In genomic region chr18:32469691-32470131, GRCh38 we compare ENCODE assay signal across 8 cellular contexts. TPM values are rescaled to one million over a fixed set of nuclear protein-coding genes. Genes with fewer than 3 reads are reported as not detected.
DNase-seq lines count a peak whose midpoint lies in the region; ATAC-seq, FAIRE-seq and TF ChIP-seq lines count a peak whose summit lies in the region.

No MANE protein-coding gene starts in this region.

- H3K36me3 ChIP-seq in HAP-1 (replicated peaks): no peaks in the 10 kb centered on the region
- no peaks in the 10 kb centered on the region for H3K36me3 ChIP-seq in stomach

- WGBS in A549 (ENCODE audit: missing lambda C conversion rate): 5% methylated on average over 6 of the region's 6 CpGs
- 1 to 3% (median 2%) methylated on average over 6 of the region's 6 CpGs for WGBS in stomach, 5 donors

- H3K4me1 ChIP-seq in A549: peaks cover 15% of the 10 kb centered on the region; the same call in 1 of the 3 replicates
- peaks cover 7% of the 10 kb centered on the region for H3K4me1 ChIP-seq in HAP-1
- H3K4me1 ChIP-seq in stomach: peaks cover 8 to 52% (median 31%) of the 10 kb centered on the region in 4 donors

- DNase-seq in A549 (ENCODE audit: low read depth in 1 of 2, low spot score in 1 of 2) (peak in 1 of 2 experiments; percentile 3), HAP-1 (ENCODE audit: low spot score in 2 of 2) (peak; percentile 4 to 14), immature natural killer cell (no peak), stomach (no peak), NCI-H2029 (lab: John Stamatoyannopoulos, UW) (no peak), dermis blood vessel endothelial cell (no peak)
- DNase-seq in activated naive CD8-positive, alpha-beta T cell treated with anti-CD3 and anti-CD28 coated beads, Interleukin-2, amount 10 ng/mL, durations not matched to agents 7 days and 5 days: no peak
- DNase-seq in activated CD8-positive, alpha-beta memory T cell treated with anti-CD3 and anti-CD28 coated beads, Interleukin-2, amount 50 U/mL, for 4 hours: no peak

- no peak for TF ChIP-seq EP300 in A549 (IDR thresholded peaks at IDR 0.05)
- TF ChIP-seq EP300 in stomach (IDR thresholded peaks at IDR 0.05): no peak

- ATAC-seq in A549: no peak
- ATAC-seq in activated naive CD8-positive, alpha-beta T cell treated with anti-CD3 and anti-CD28 coated beads, Interleukin-2, amount 10 ng/mL, durations not matched to agents 7 days and 5 days (ENCODE audit: low read depth): no peak

- H3K9me3 ChIP-seq in A549: no peaks in the 10 kb centered on the region
- no peaks in the 10 kb centered on the region for H3K9me3 ChIP-seq in HAP-1
- H3K9me3 ChIP-seq in stomach: no peaks in the 10 kb centered on the region

- in situ Hi-C loops in HAP-1 (cut with MboI; ENCODE audit: low sequenced_read_pairs): loop anchor here (10.0 kb wide), 1 partner anchor 185 kb away; no protein-coding TSS in a partner anchor

- H3K27me3 ChIP-seq in HAP-1 (ENCODE audit: low read depth) (no peaks in the 10 kb centered on the region), stomach (no peaks in the 10 kb centered on the region)

- no peak overlapping the region for H3K27ac Mint-ChIP-seq in activated naive CD8-positive, alpha-beta T cell treated with anti-CD3 and anti-CD28 coated beads, Interleukin-2, amount 10 ng/mL, durations not matched to agents 7 days and 5 days
- H3K27ac Mint-ChIP-seq in immature natural killer cell: peak overlapping the region in 2 of 6 donors; percentile 2 to 81

- TF ChIP-seq CTCF in A549 (IDR thresholded peaks at IDR 0.05): no peak
- TF ChIP-seq CTCF in stomach (IDR thresholded peaks at IDR 0.05): no peak

- CTCF ChIA-PET in A549 (lab: Yijun Ruan, JAX): interaction anchor here (0.9 to 8.4 kb wide), 11 partner anchors 9 to 312 kb away, joined by 3 to 89 read pairs (median 4); no protein-coding TSS in a partner anchor

- no peaks in the 10 kb centered on the region for H3K36me3 Mint-ChIP-seq in activated naive CD8-positive, alpha-beta T cell treated with anti-CD3 and anti-CD28 coated beads, Interleukin-2, amount 10 ng/mL, durations not matched to agents 7 days and 5 days
- H3K36me3 Mint-ChIP-seq in immature natural killer cell: no peaks in the 10 kb centered on the region

- peaks cover 23% of the 10 kb centered on the region for H3K4me1 Mint-ChIP-seq in activated naive CD8-positive, alpha-beta T cell treated with anti-CD3 and anti-CD28 coated beads, Interleukin-2, amount 10 ng/mL, durations not matched to agents 7 days and 5 days
- peaks cover 33 to 47% of the 10 kb centered on the region in 2 donors for H3K4me1 Mint-ChIP-seq in immature natural killer cell

- no peaks in the 10 kb centered on the region for H3K9me3 Mint-ChIP-seq in activated naive CD8-positive, alpha-beta T cell treated with anti-CD3 and anti-CD28 coated beads, Interleukin-2, amount 10 ng/mL, durations not matched to agents 7 days and 5 days
- peaks cover 0 to 11% (median 1%) of the 10 kb centered on the region in 6 donors for H3K9me3 Mint-ChIP-seq in immature natural killer cell

- H3K4me3 ChIP-seq in A549: peak overlapping the region; percentile 89
- H3K4me3 ChIP-seq in HAP-1: peak overlapping the region; percentile 63
- H3K4me3 ChIP-seq in stomach: peak overlapping the region; percentile 71 to 92 (median 82)

- TF ChIP-seq POLR2A in A549 (IDR thresholded peaks at IDR 0.05; ENCODE audit: low read length): no peak
- no peak for TF ChIP-seq POLR2A in stomach (IDR thresholded peaks at IDR 0.05)

- POLR2A ChIA-PET in A549 (lab: Yijun Ruan, JAX): interaction anchor here (0.8 to 2.6 kb wide), 6 partner anchors 29 to 198 kb away, joined by 3 to 19 read pairs (median 8); no protein-coding TSS in a partner anchor
- POLR2A ChIA-PET in activated naive CD8-positive, alpha-beta T cell treated with anti-CD3 and anti-CD28 coated beads, Interleukin-2, amount 10 ng/mL, durations not matched to agents 7 days and 5 days (lab: Charles Lee): no interaction called here

- peak overlapping the region; percentile 82 to 93 for H3K27ac ChIP-seq in A549
- H3K27ac ChIP-seq in stomach: peak overlapping the region; percentile 86 to 94 (median 93)

- no peak for TF ChIP-seq RAD21 in A549 (conservative IDR thresholded peaks at IDR 0.05 in 1 of 2, IDR thresholded peaks at IDR 0.05 in 1 of 2)

- H3K4me3 Mint-ChIP-seq in activated naive CD8-positive, alpha-beta T cell treated with anti-CD3 and anti-CD28 coated beads, Interleukin-2, amount 10 ng/mL, durations not matched to agents 7 days and 5 days: peak overlapping the region; percentile 81
- peak overlapping the region; percentile 71 to 86 (median 78) for H3K4me3 Mint-ChIP-seq in immature natural killer cell

- peak overlapping the region; percentile 71 for H3K4me2 ChIP-seq in A549

- no peak for FAIRE-seq in A549 (lab: Jason Lieb, UNC)

- intact Hi-C loops in stomach (cut with DNase I; ENCODE audit: low total_unique reads): loop anchor here (5.0 to 10.0 kb wide), 2 partner anchors 182 to 305 kb away; no protein-coding TSS in a partner anchor

- peaks cover 74% of the 10 kb centered on the region for H3K27me3 Mint-ChIP-seq in activated naive CD8-positive, alpha-beta T cell treated with anti-CD3 and anti-CD28 coated beads, Interleukin-2, amount 10 ng/mL, durations not matched to agents 7 days and 5 days
- H3K27me3 Mint-ChIP-seq in immature natural killer cell (ENCODE audit: low read depth in 3 of 3): peaks cover 4 to 10% (median 6%) of the 10 kb centered on the region in 3 donors

TF ChIP-seq in A549, 52 proteins besides CTCF, POLR2A, EP300 and RAD21 (continues in another document):
- no peak for TF ChIP-seq RNF2 (IDR thresholded peaks at IDR 0.05; ENCODE audit: borderline replicate concordance, low read depth)
- TF ChIP-seq POLR2AphosphoS2 (conservative IDR thresholded peaks at IDR 0.05; ENCODE audit: low read length): no peak
- TF ChIP-seq TP53 (CRISPR knock-in tag; IDR thresholded peaks at IDR 0.05): no peak
- no peak for TF ChIP-seq HEYL (CRISPR knock-in tag; IDR thresholded peaks at IDR 0.05)
- no peak for TF ChIP-seq PHF8 (IDR thresholded peaks at IDR 0.05; ENCODE audit: borderline replicate concordance, low read depth)
- no peak for TF ChIP-seq CHD4 (IDR thresholded peaks at IDR 0.05; ENCODE audit: borderline replicate concordance)
- TF ChIP-seq ZNF302 (CRISPR knock-in tag; IDR thresholded peaks at IDR 0.05): no peak
- no peak for TF ChIP-seq BHLHE40 (IDR thresholded peaks at IDR 0.05; ENCODE audit: low read depth, low read length)
- no peak for TF ChIP-seq CBX8 (IDR thresholded peaks at IDR 0.05)
- TF ChIP-seq SREBF2 (IDR thresholded peaks at IDR 0.05): no peak
- no peak for TF ChIP-seq EHMT2 (IDR thresholded peaks at IDR 0.05; ENCODE audit: low read depth)
- no peak for TF ChIP-seq E2F6 (IDR thresholded peaks at IDR 0.05; ENCODE audit: borderline replicate concordance, low read depth)
- TF ChIP-seq EHF (CRISPR knock-in tag; IDR thresholded peaks at IDR 0.05): no peak
- no peak for TF ChIP-seq REST (IDR thresholded peaks at IDR 0.05)
- no peak for TF ChIP-seq ZFP36 (IDR thresholded peaks at IDR 0.05; ENCODE audit: borderline replicate concordance, partially characterized antibody)

RNA-seq across cellular contexts. Expression of gene GAREM1, which starts 1.0 kb away (rescaled TPM):
- polyA plus RNA-seq in A549 (2011; rRNA removed): 5.0 and 6.5 TPM in 2 replicates
- 1.2 and 1.8 TPM in 2 replicates for polyA plus RNA-seq in A549 (2012; cell fraction: cytosol; rRNA removed)
- polyA plus RNA-seq in A549 (2012; cell fraction: nucleus; rRNA removed): 1.2 and 1.3 TPM in 2 replicates
- 1.0 to 1.3 TPM (median 1.3 TPM) in 3 replicates for polyA plus RNA-seq in A549 (2017; fragmentation: RNase III; extraction: RNeasy Plus Mini Kit Qiagen cat#74134 plus additional on column Dnase treatment)
- 8.7 and 11.9 TPM in 2 replicates for polyA minus RNA-seq in A549 (2011; rRNA and poly(A)+ RNA removed)
- total RNA-seq in activated naive CD8-positive, alpha-beta T cell treated with anti-CD3 and anti-CD28 coated beads, Interleukin-2, amount 10 ng/mL, durations not matched to agents 7 days and 5 days: under 1 TPM in 1 of 2 experiments, not detected in 1; 0.06 TPM
- under 1 TPM in 1 of 3 donors, not detected in 2; 0.03 TPM for polyA plus RNA-seq in immature natural killer cell
- total RNA-seq in stomach: 10 to 100 TPM in 4 of 5 donors, 1 to 10 TPM in 1; 5.2 to 60.3 (median 32.9) TPM
- 10 to 100 TPM in 1 of 3 donors, 1 to 10 TPM in 2; 2.5 to 13.7 (median 4.1) TPM for polyA plus RNA-seq in stomach
- total RNA-seq in dermis blood vessel endothelial cell: 0.28 and 1.4 TPM in 2 replicates

Comparison
In these comparisons a context has a peak if more than half of its experiments do, and no peak if none do; other contexts are left out.
1. DNase-seq: peak in HAP-1 (2 of 2); none in activated naive CD8-positive, alpha-beta T cell treated with anti-CD3 and anti-CD28 coated beads, Interleukin-2, amount 10 ng/mL, durations not matched to agents 7 days and 5 days (single experiment), immature natural killer cell (0 of 3), stomach (single experiment), NCI-H2029 (single experiment), dermis blood vessel endothelial cell (single experiment) and activated CD8-positive, alpha-beta memory T cell treated with anti-CD3 and anti-CD28 coated beads, Interleukin-2, amount 50 U/mL, for 4 hours (single experiment).
2. Peak in every context shown above with its lines, with median percentiles within 50 percentile points of each other: H3K4me3 ChIP-seq.